Comparison of ENCODE assay signal across 1 cellular context in genomic region chr21:26958792-26959191, GRCh38.
TF ChIP-seq lines count a peak whose summit lies in the region.

No MANE protein-coding gene starts in this region.

TF ChIP-seq in H1, 55 proteins besides CTCF, POLR2A, EP300 and RAD21 (continued from another document):
- TF ChIP-seq ATF2 (IDR thresholded peaks at IDR 0.05; ENCODE audit: low read length) (no peak), CHD7 (IDR thresholded peaks at IDR 0.05; ENCODE audit: insufficient replicate concordance, low read length) (no peak), E2F6 (IDR thresholded peaks at IDR 0.05) (no peak), NRF1 (IDR thresholded peaks at IDR 0.05; ENCODE audit: low read depth, low read length) (no peak), SP2 (IDR thresholded peaks at IDR 0.05; ENCODE audit: low read length) (no peak), JUN (IDR thresholded peaks at IDR 0.05; ENCODE audit: low read depth, low read length) (no peak)
